ENCODE assay signal across 9 cellular contexts in genomic region chr5:134444941-134445471, GRCh38.
"Had no signal": no experiment of that assay in that cellular context is flagged by ENCODE, and none has a peak within 500 bp of the region (broad histone marks: within the 10 kb centered on the region; RNA-seq: fewer than 3 reads in every experiment).

No MANE protein-coding gene starts in this region.

- DNase-seq: activated CD4-positive, alpha-beta T cell treated with anti-CD3 and anti-CD28 coated beads, Interleukin-2, amount 10 ng/mL, durations not matched to agents 24 days and 14 days; activated naive CD8-positive, alpha-beta T cell treated with anti-CD3 and anti-CD28 coated beads, Interleukin-2, amount 50 U/mL, for 24 hours; activated T-cell treated with anti-CD3 and anti-CD28 coated beads, Interleukin-2, amount 50 U/mL, for 1 hour; dorsolateral prefrontal cortex; hypothalamus; SW 1271 had no signal

- H3K36me3 ChIP-seq: ascending aorta had no signal

- H3K27me3 ChIP-seq: ascending aorta, dorsolateral prefrontal cortex had no signal

- ATAC-seq: activated naive CD8-positive, alpha-beta T cell treated with anti-CD3 and anti-CD28 coated beads, Interleukin-2, amount 50 U/mL, for 24 hours; esophagus mucosa had no signal

- H3K9me3 ChIP-seq: ascending aorta had no signal

- H3K27ac ChIP-seq: ascending aorta, dorsolateral prefrontal cortex, skin epidermis had no signal

- H3K4me1 ChIP-seq: ascending aorta had no signal

- H3K4me3 ChIP-seq: ascending aorta, dorsolateral prefrontal cortex, skin epidermis had no signal
